In the genomic region with DNA sequence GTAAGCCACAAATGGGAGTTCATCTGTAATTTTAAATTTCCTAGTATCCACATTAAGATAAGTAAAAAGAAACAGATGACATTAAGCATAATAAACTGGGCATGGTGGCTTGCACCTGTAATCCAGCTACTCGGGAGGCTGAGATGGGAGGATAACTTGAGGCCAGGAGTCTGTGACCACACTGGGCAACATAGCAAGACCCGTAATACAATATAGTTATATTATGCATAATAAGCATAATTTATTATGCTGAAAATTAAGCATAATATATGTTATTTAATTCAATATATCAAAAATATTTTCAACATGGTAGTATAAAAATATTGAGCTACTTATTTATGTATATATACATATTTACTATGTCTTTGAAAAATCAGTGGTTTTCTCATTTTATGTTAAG, we compare ENCODE assay signal across 2 cellular contexts.
TF ChIP-seq lines count a peak whose summit lies in the region.

No MANE protein-coding gene starts in this region.

TF ChIP-seq in A549, 52 proteins besides CTCF, POLR2A, EP300 and RAD21:
- peak; percentile 74 for TF ChIP-seq MAFK (IDR thresholded peaks at IDR 0.05; ENCODE audit: partially characterized antibody)
- no peak for TF ChIP-seq TFCP2L1 (CRISPR knock-in tag; IDR thresholded peaks at IDR 0.05)

TF ChIP-seq in K562, 482 proteins besides CTCF, POLR2A, EP300 and RAD21:
- TF ChIP-seq MAFG (tag; conservative IDR thresholded peaks at IDR 0.05) (0 out of 2 replicates have a peak, but pooled peaks have one; percentile 27), C11orf30 (IDR thresholded peaks at IDR 0.05; ENCODE audit: low read depth) (peak; percentile 51; the same call in 1 of the 2 replicates), HLTF (IDR thresholded peaks at IDR 0.05) (no peak), ZNF316 (IDR thresholded peaks at IDR 0.05) (peak; percentile 75), SMARCC2 (IDR thresholded peaks at IDR 0.05; ENCODE audit: low read depth) (no peak)
